ENCODE assay signal across 19 cellular contexts in the genomic region with DNA sequence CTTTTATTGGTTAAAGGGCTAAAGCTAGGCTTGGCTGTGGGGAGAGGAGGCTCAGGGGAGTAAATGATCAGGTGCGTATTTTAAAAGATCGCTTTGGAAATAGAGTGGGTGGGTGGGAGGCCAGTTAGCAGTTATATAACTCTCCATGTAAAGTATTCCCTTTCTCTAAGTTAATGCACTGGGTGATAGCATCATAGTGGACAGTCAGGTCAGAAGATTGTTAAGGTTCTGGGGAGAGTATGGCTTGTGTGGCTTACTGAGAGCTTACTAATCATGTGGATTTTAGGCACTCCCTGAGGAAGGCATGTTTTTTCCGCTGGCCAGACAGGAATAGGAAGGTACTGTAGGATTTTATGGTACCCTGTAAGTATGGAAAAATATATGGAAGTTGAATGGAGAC. TPM values are rescaled to one million over a fixed set of nuclear protein-coding genes. Genes with fewer than 3 reads are reported as not detected.
A peak's percentile ranks its signal among the peaks of the same experiment; 100 is the strongest.
DNase-seq lines count a peak whose midpoint lies in the region; ATAC-seq and TF ChIP-seq lines count a peak whose summit lies in the region.
"Had no signal": no experiment of that assay in that cellular context is flagged by ENCODE, and none has a peak within 500 bp of the region (broad histone marks: within the 10 kb centered on the region; RNA-seq: fewer than 3 reads in every experiment).

No MANE protein-coding gene starts in this region.

- no peaks in the 10 kb centered on the region for H3K27me3 Mint-ChIP-seq in activated CD4-positive, alpha-beta T cell treated with anti-CD3 and anti-CD28 coated beads, Interleukin-2, amount 10 ng/mL, durations not matched to agents 7 days and 5 days
- H3K27me3 Mint-ChIP-seq: central memory CD8-positive, alpha-beta T cell had no signal

- no peak for TF ChIP-seq CTCF in SK-N-SH (IDR thresholded peaks at IDR 0.05)
- no peak for TF ChIP-seq CTCF in dorsolateral prefrontal cortex (IDR thresholded peaks at IDR 0.05 in 54 of 56, conservative IDR thresholded peaks at IDR 0.05 in 2 of 56; ENCODE audit: low read depth in 1 of 56, partially characterized antibody in 56 of 56)
- TF ChIP-seq CTCF in tibial nerve (IDR thresholded peaks at IDR 0.05), result no peak

- H3K4me1 ChIP-seq in SK-N-SH (ENCODE audit: control insufficient read depth in 1 of 2, insufficient read depth in 2 of 2, low read depth in 1 of 2, low read length in 1 of 2) (peaks cover 0 to 8% of the 10 kb centered on the region in 2 experiments; a peak in 1 of 4 replicates), tibial nerve (peaks cover 0 to 16% (median 2%) of the 10 kb centered on the region in 4 donors)

- peaks cover 8% of the 10 kb centered on the region for H3K79me2 ChIP-seq in SK-N-SH (ENCODE audit: insufficient read depth)

- no peak overlapping the region for H3K4me2 ChIP-seq in SK-N-SH
- H3K4me2 ChIP-seq: BLaER1 treated with 17β-estradiol and CSF1 and Interleukin-3, amounts not matched to agents 10 nM and 100 nM had no signal

- no peaks in the 10 kb centered on the region for H3K27me3 ChIP-seq in SK-N-SH (ENCODE audit: insufficient read depth)
- H3K27me3 ChIP-seq in dorsolateral prefrontal cortex, result no peaks in the 10 kb centered on the region
- no peaks in the 10 kb centered on the region for H3K27me3 ChIP-seq in tibial nerve
- H3K27me3 ChIP-seq: BLaER1 treated with 17β-estradiol and CSF1 and Interleukin-3, amounts not matched to agents 10 nM and 100 nM had no signal

- no peaks in the 10 kb centered on the region for H3K9me3 Mint-ChIP-seq in activated CD4-positive, alpha-beta T cell treated with anti-CD3 and anti-CD28 coated beads, Interleukin-2, amount 10 ng/mL, durations not matched to agents 7 days and 5 days
- no peaks in the 10 kb centered on the region for H3K9me3 Mint-ChIP-seq in stimulated activated effector memory CD8-positive, alpha-beta T cell treated with anti-CD3 and anti-CD28 coated beads, Interleukin-12 subunit alpha, Interleukin-12 subunit beta, amount 100 ng/mL, for 72 hours
- H3K9me3 Mint-ChIP-seq: central memory CD8-positive, alpha-beta T cell had no signal

- no peak for DNase-seq in activated CD4-positive, alpha-beta T cell treated with anti-CD3 and anti-CD28 coated beads, Interleukin-2, amount 10 ng/mL, durations not matched to agents 7 days and 5 days
- DNase-seq in activated CD4-positive, alpha-beta T cell treated with anti-CD3 and anti-CD28 coated beads for 48 hours, result no peak
- DNase-seq in SK-N-SH (no peak), dorsolateral prefrontal cortex (no peak), activated gamma-delta T cell (lab: John Stamatoyannopoulos, UW) (no peak), tibial nerve (ENCODE audit: low spot score in 2 of 2) (no peak)
- DNase-seq in stimulated activated effector memory CD8-positive, alpha-beta T cell treated with anti-CD3 and anti-CD28 coated beads, Interleukin-12 subunit alpha, Interleukin-12 subunit beta, amount 100 ng/mL, for 72 hours (ENCODE audit: low spot score in 2 of 2), result no peak
- DNase-seq: activated CD4-positive, alpha-beta T cell treated with anti-CD3 and anti-CD28 coated beads for 1 hour; aorta; hippocampal formation; NCI-H1092 treated with DMSO at 0.1 percent for 48 hours; NCI-H2081 treated with DMSO at 0.1 percent for 48 hours; NCI-H524; right cardiac atrium; stimulated activated CD4-positive, alpha-beta T cell treated with anti-CD3 and anti-CD28 coated beads, Interleukin-12 subunit alpha, Interleukin-12 subunit beta, amount 100 ng/mL, for 4 hours; SW 1271 had no signal

- H3K27ac Mint-ChIP-seq in activated CD4-positive, alpha-beta T cell treated with anti-CD3 and anti-CD28 coated beads, Interleukin-2, amount 10 ng/mL, durations not matched to agents 7 days and 5 days, result peak overlapping the region; percentile 62
- peak overlapping the region; percentile 73 for H3K27ac Mint-ChIP-seq in stimulated activated effector memory CD8-positive, alpha-beta T cell treated with anti-CD3 and anti-CD28 coated beads, Interleukin-12 subunit alpha, Interleukin-12 subunit beta, amount 100 ng/mL, for 72 hours

- peaks cover 16% of the 10 kb centered on the region for H3K4me1 Mint-ChIP-seq in activated CD4-positive, alpha-beta T cell treated with anti-CD3 and anti-CD28 coated beads, Interleukin-2, amount 10 ng/mL, durations not matched to agents 7 days and 5 days
- peaks cover 8% of the 10 kb centered on the region for H3K4me1 Mint-ChIP-seq in stimulated activated effector memory CD8-positive, alpha-beta T cell treated with anti-CD3 and anti-CD28 coated beads, Interleukin-12 subunit alpha, Interleukin-12 subunit beta, amount 100 ng/mL, for 72 hours

- peaks cover 20% of the 10 kb centered on the region for H3F3A ChIP-seq in SK-N-SH (replicated peaks; ENCODE audit: insufficient read depth)

- H3K4me3 ChIP-seq in SK-N-SH (ENCODE audit: low read depth in 2 of 2, low read length in 1 of 2), result no peak overlapping the region
- no peak overlapping the region for H3K4me3 ChIP-seq in dorsolateral prefrontal cortex
- H3K4me3 ChIP-seq in tibial nerve, result no peak overlapping the region
- H3K4me3 ChIP-seq: BLaER1 treated with 17β-estradiol and CSF1 and Interleukin-3, amounts not matched to agents 10 nM and 100 nM had no signal

- no peak for TF ChIP-seq EP300 in SK-N-SH (IDR thresholded peaks at IDR 0.05; ENCODE audit: borderline replicate concordance in 1 of 2, low read depth in 1 of 2, low read length in 1 of 2)
- TF ChIP-seq EP300 in tibial nerve (IDR thresholded peaks at IDR 0.05), result no peak

- H2AFZ ChIP-seq in SK-N-SH (ENCODE audit: low read depth), result no peak overlapping the region

- no peak overlapping the region for H3K4me3 Mint-ChIP-seq in activated CD4-positive, alpha-beta T cell treated with anti-CD3 and anti-CD28 coated beads, Interleukin-2, amount 10 ng/mL, durations not matched to agents 7 days and 5 days
- no peak overlapping the region for H3K4me3 Mint-ChIP-seq in stimulated activated effector memory CD8-positive, alpha-beta T cell treated with anti-CD3 and anti-CD28 coated beads, Interleukin-12 subunit alpha, Interleukin-12 subunit beta, amount 100 ng/mL, for 72 hours
- H3K4me3 Mint-ChIP-seq: central memory CD8-positive, alpha-beta T cell had no signal

- POLR2A ChIA-PET in activated CD4-positive, alpha-beta T cell treated with anti-CD3 and anti-CD28 coated beads, Interleukin-2, amount 10 ng/mL, durations not matched to agents 7 days and 5 days (lab: Charles Lee), result no interaction called here
- POLR2A ChIA-PET in SK-N-SH (lab: Yijun Ruan, JAX), result no interaction called here

- WGBS in SK-N-SH (ENCODE audit: low lambda C conversion rate), result 97% methylated on average over 3 of the region's 3 CpGs
- 87 to 90% methylated on average over 3 of the region's 3 CpGs for WGBS in tibial nerve, 2 donors

- no peak for TF ChIP-seq POLR2A in tibial nerve (IDR thresholded peaks at IDR 0.05)

- no peak for ATAC-seq in stimulated activated effector memory CD8-positive, alpha-beta T cell treated with anti-CD3 and anti-CD28 coated beads, Interleukin-12 subunit alpha, Interleukin-12 subunit beta, amount 100 ng/mL, for 72 hours
- ATAC-seq in GM18873 (IDR thresholded peaks at IDR 0.05; ENCODE audit: low FRiP score, unreplicated experiment), result no peak
- ATAC-seq: right cardiac atrium had no signal

- TF ChIP-seq RAD21 in SK-N-SH (IDR thresholded peaks at IDR 0.05; ENCODE audit: low read length), result no peak

- CTCF ChIA-PET in activated CD4-positive, alpha-beta T cell treated with anti-CD3 and anti-CD28 coated beads, Interleukin-2, amount 10 ng/mL, durations not matched to agents 7 days and 5 days (lab: Charles Lee), result no interaction called here
- CTCF ChIA-PET in SK-N-SH (lab: Yijun Ruan, JAX), result interaction anchor here (0.7 kb wide), 1 partner anchor 15 kb away, joined by 4 read pairs; no protein-coding TSS in a partner anchor

- H3K9me3 ChIP-seq in SK-N-SH (no peaks in the 10 kb centered on the region), tibial nerve (no peaks in the 10 kb centered on the region)
- H3K9me3 ChIP-seq: BLaER1 treated with 17β-estradiol and CSF1 and Interleukin-3, amounts not matched to agents 10 nM and 100 nM had no signal

- H3K36me3 ChIP-seq in SK-N-SH (replicated peaks in 1 of 2; ENCODE audit: control insufficient read depth in 1 of 2, insufficient read depth in 2 of 2, low read length in 1 of 2) (peaks cover 22 to 34% of the 10 kb centered on the region in 2 experiments), tibial nerve (peaks cover 0 to 21% (median 0%) of the 10 kb centered on the region in 3 donors)

- H3K36me3 Mint-ChIP-seq in activated CD4-positive, alpha-beta T cell treated with anti-CD3 and anti-CD28 coated beads, Interleukin-2, amount 10 ng/mL, durations not matched to agents 7 days and 5 days (ENCODE audit: low read depth), result peaks cover 21% of the 10 kb centered on the region
- H3K36me3 Mint-ChIP-seq in stimulated activated effector memory CD8-positive, alpha-beta T cell treated with anti-CD3 and anti-CD28 coated beads, Interleukin-12 subunit alpha, Interleukin-12 subunit beta, amount 100 ng/mL, for 72 hours, result peaks cover 61% of the 10 kb centered on the region

- H3K9me2 ChIP-seq in SK-N-SH, result no peaks in the 10 kb centered on the region

- H3K9ac ChIP-seq in SK-N-SH, result no peak overlapping the region
- H3K9ac ChIP-seq: BLaER1 treated with 17β-estradiol and CSF1 and Interleukin-3, amounts not matched to agents 10 nM and 100 nM had no signal

- intact Hi-C loops in dorsolateral prefrontal cortex (cut with DNase I), result loop anchor here in 1 of 2 donors (10.0 kb wide), 1 partner anchor 246 kb away; the partner anchor contains the start of gene GOLM2

- H4K20me1 ChIP-seq in SK-N-SH (ENCODE audit: insufficient read depth), result no peaks in the 10 kb centered on the region
- H4K20me1 ChIP-seq: BLaER1 treated with 17β-estradiol and CSF1 and Interleukin-3, amounts not matched to agents 10 nM and 100 nM had no signal

- H3K27ac ChIP-seq in SK-N-SH (ENCODE audit: low read depth in 2 of 2, low read length in 1 of 2) (no peak overlapping the region), dorsolateral prefrontal cortex (peak overlapping the region in 33 of 59 donors; percentile 1 to 60 (median 30)), tibial nerve (no peak overlapping the region)
- H3K27ac ChIP-seq: BLaER1 treated with 17β-estradiol and CSF1 and Interleukin-3, amounts not matched to agents 10 nM and 100 nM had no signal

TF ChIP-seq in SK-N-SH, 30 proteins besides CTCF, POLR2A, EP300 and RAD21 (continues in another document):
- no peak for TF ChIP-seq SMC3 (IDR thresholded peaks at IDR 0.05; ENCODE audit: low read depth, low read length)
- TF ChIP-seq NRF1 (IDR thresholded peaks at IDR 0.05; ENCODE audit: low read depth, low read length), result no peak
- TF ChIP-seq RCOR1 (IDR thresholded peaks at IDR 0.05; ENCODE audit: low read length), result no peak
- 0 out of 2 replicates have a peak, but pooled peaks have one; percentile 3 for TF ChIP-seq JUND (IDR thresholded peaks at IDR 0.05)

RNA-seq across cellular contexts. Expression of gene EIF3J, which starts 6.3 kb away (rescaled TPM):
- total RNA-seq in activated CD4-positive, alpha-beta T cell treated with anti-CD3 and anti-CD28 coated beads, Interleukin-2, amount 10 ng/mL, durations not matched to agents 7 days and 5 days, result 10 to 100 TPM; 86.1 to 94.9 TPM
- 23.8 and 32.0 TPM in 2 replicates for polyA plus RNA-seq in SK-N-SH (2012; rRNA removed)
- polyA plus RNA-seq in SK-N-SH (2012; cell fraction: cytosol; rRNA removed), result 35.5 and 45.4 TPM in 2 replicates
- polyA plus RNA-seq in SK-N-SH (2012; cell fraction: nucleus; rRNA removed), result 11.4 and 30.3 TPM in 2 replicates
- total RNA-seq in dorsolateral prefrontal cortex (100 to 1,000 TPM in 1 of 120 experiments, 10 to 100 TPM in 119; 45.5 to 100 (median 65.5) TPM), tibial nerve (10 to 100 TPM; 53.6 to 93.6 (median 74.7) TPM)

Comparison
In these comparisons a context has a peak if more than half of its experiments do, and no peak if none do; other contexts are left out.
1. H3K27ac ChIP-seq: peak in dorsolateral prefrontal cortex (33 of 59); none in SK-N-SH (0 of 2) and tibial nerve (0 of 4).